Comparison of ENCODE assay signal across 8 cellular contexts in the genomic region with DNA sequence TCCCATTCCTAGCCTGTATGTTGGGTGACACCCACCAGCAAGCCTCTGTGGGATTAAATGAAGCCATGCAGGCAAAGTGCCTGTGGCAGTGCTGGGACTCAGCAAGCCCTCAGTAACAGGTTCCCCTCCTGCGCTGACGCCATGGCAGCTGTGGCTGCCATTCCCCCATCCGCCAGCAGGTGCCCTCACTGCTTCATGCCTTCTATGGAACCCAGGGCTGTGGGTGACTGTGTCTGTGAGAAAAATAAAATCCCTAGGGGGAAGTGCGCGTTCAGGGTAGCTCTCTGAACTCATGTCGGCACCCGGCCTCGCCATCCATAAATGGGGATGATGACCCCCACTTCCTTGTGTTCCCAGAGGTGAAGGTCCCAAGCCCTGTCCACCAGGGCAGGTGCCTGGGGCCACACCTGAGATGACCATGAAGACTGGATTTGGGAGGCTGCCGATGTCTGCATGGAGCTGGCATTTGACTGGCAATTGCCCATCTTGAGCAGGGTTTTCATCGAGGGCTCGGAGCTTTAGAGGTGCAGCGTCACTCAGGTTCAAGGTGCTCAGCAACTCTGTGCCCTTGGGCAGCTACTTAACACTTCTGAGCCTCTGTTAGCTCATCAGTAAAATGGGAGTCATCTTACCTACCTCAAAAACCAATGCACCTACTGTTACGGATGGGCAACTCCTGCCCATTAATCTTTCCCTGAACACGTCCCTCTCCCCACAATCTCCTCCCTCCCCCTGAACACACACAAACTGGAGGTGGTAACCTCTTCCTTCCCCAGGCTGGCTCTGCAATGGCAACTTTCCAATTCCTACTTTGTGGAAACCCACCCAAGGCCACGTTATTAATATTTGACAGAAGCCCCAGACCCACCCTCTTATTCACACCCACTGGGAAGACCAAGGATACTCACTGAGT. TPM values are rescaled to one million over a fixed set of nuclear protein-coding genes. Genes with fewer than 3 reads are reported as not detected.
DNase-seq lines count a peak whose midpoint lies in the region; ATAC-seq and TF ChIP-seq lines count a peak whose summit lies in the region.

No MANE protein-coding gene starts in this region.

- no peaks in the 10 kb centered on the region for H3K36me3 ChIP-seq in breast epithelium

- no peak overlapping the region for H3K4me3 Mint-ChIP-seq in WTC11

- intact Hi-C loops in breast epithelium (cut with DNase I; ENCODE audit: low total_unique reads) = no loop called here

- H3K9me3 Mint-ChIP-seq in WTC11 = no peaks in the 10 kb centered on the region

- TF ChIP-seq CTCF in AG09309 (IDR thresholded peaks at IDR 0.05; ENCODE audit: control insufficient read depth, insufficient read depth, low read depth, low read length, missing control alignments) (peak; percentile 95), WTC11 (IDR thresholded peaks at IDR 0.05) (peak; percentile 90), breast epithelium (IDR thresholded peaks at IDR 0.05) (peak in 2 of 3 donors; percentile 76 to 82)

- ATAC-seq in GM18858 (IDR thresholded peaks at IDR 0.05; ENCODE audit: unreplicated experiment) (peak; percentile 96), HG03045 (IDR thresholded peaks at IDR 0.05; ENCODE audit: unreplicated experiment) (peak; percentile 86), WTC11 (peak; percentile 63)

- peak overlapping the region in 1 of 2 donors; percentile 43 for H3K27ac ChIP-seq in breast epithelium

- no peak for TF ChIP-seq POLR2A in breast epithelium (IDR thresholded peaks at IDR 0.05)

- H3K27me3 ChIP-seq in breast epithelium = peaks cover 0 to 54% of the 10 kb centered on the region in 2 donors

- POLR2A ChIA-PET in WTC11 (lab: Charles Lee) = no interaction called here

- H3K27ac Mint-ChIP-seq in WTC11 = no peak overlapping the region

- no peaks in the 10 kb centered on the region for H3K36me3 Mint-ChIP-seq in WTC11

- no peak for DNase-seq in AG09309 (ENCODE audit: low read depth)
- DNase-seq in NCI-H2107 treated with DMSO at 0.1 percent for 48 hours (lab: John Stamatoyannopoulos, UW; ENCODE audit: unreplicated experiment) = peak; percentile 60
- DNase-seq in WTC11 (ENCODE audit: low spot score) = peak; percentile 87
- peak; percentile 38 to 59 for DNase-seq in breast epithelium (ENCODE audit: low spot score in 2 of 2)
- peak; percentile 49 for DNase-seq in kidney glomerular epithelial cell (lab: John Stamatoyannopoulos, UW)
- DNase-seq in stimulated activated CD4-positive, alpha-beta T cell treated with anti-CD3 and anti-CD28 coated beads, Interleukin-4, amount 100 ng/mL, for 48 hours (ENCODE audit: low read depth in 2 of 2) = peak; percentile 78 to 86

- peaks cover 56% of the 10 kb centered on the region for H3K27me3 Mint-ChIP-seq in WTC11 (ENCODE audit: low read depth)

- no peaks in the 10 kb centered on the region for H3K9me3 ChIP-seq in breast epithelium

- H3K4me1 ChIP-seq in breast epithelium = peaks cover 0 to 4% of the 10 kb centered on the region in 2 donors

- H3K4me1 Mint-ChIP-seq in WTC11 = peaks cover 41% of the 10 kb centered on the region

- H3K4me3 ChIP-seq in AG09309 (ENCODE audit: control insufficient read depth, low read depth, low read length) (no peak overlapping the region), breast epithelium (no peak overlapping the region)

- CTCF ChIA-PET in WTC11 (lab: Charles Lee) = interaction anchor here (0.7 to 6.7 kb wide), 29 partner anchors 9 to 305 kb away, joined by 3 to 156 read pairs (median 6); partner anchors contain the start of gene MRPS5

TF ChIP-seq in WTC11, 78 proteins besides CTCF, POLR2A, EP300 and RAD21:
- TF ChIP-seq PREB (CRISPR knock-in tag; IDR thresholded peaks at IDR 0.05; ENCODE audit: borderline replicate concordance) (no peak), JUN (CRISPR knock-in tag; IDR thresholded peaks at IDR 0.05) (no peak), CREM (CRISPR knock-in tag; IDR thresholded peaks at IDR 0.05) (no peak), ESRRA (CRISPR knock-in tag; IDR thresholded peaks at IDR 0.05; ENCODE audit: borderline replicate concordance) (no peak), ZNF512 (CRISPR knock-in tag; IDR thresholded peaks at IDR 0.05; ENCODE audit: borderline replicate concordance) (no peak), ZNF138 (CRISPR knock-in tag; conservative IDR thresholded peaks at IDR 0.05) (no peak), ETV6 (CRISPR knock-in tag; IDR thresholded peaks at IDR 0.05) (no peak)
- TF ChIP-seq, protein P1, sequence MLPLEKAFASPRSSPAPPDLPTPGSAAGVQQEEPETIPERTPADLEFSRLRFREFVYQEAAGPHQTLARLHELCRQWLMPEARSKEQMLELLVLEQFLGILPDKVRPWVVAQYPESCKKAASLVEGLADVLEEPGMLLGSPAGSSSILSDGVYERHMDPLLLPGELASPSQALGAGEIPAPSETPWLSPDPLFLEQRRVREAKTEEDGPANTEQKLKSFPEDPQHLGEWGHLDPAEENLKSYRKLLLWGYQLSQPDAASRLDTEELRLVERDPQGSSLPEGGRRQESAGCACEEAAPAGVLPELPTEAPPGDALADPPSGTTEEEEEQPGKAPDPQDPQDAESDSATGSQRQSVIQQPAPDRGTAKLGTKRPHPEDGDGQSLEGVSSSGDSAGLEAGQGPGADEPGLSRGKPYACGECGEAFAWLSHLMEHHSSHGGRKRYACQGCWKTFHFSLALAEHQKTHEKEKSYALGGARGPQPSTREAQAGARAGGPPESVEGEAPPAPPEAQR (CRISPR knock-in tag; IDR thresholded peaks at IDR 0.05) = no peak
- TF ChIP-seq, protein P2, sequence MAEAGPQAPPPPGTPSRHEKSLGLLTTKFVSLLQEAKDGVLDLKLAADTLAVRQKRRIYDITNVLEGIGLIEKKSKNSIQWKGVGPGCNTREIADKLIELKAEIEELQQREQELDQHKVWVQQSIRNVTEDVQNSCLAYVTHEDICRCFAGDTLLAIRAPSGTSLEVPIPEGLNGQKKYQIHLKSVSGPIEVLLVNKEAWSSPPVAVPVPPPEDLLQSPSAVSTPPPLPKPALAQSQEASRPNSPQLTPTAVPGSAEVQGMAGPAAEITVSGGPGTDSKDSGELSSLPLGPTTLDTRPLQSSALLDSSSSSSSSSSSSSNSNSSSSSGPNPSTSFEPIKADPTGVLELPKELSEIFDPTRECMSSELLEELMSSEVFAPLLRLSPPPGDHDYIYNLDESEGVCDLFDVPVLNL (CRISPR knock-in tag; IDR thresholded peaks at IDR 0.05; ENCODE audit: borderline replicate concordance, low read depth) = no peak
- TF ChIP-seq, protein P3, sequence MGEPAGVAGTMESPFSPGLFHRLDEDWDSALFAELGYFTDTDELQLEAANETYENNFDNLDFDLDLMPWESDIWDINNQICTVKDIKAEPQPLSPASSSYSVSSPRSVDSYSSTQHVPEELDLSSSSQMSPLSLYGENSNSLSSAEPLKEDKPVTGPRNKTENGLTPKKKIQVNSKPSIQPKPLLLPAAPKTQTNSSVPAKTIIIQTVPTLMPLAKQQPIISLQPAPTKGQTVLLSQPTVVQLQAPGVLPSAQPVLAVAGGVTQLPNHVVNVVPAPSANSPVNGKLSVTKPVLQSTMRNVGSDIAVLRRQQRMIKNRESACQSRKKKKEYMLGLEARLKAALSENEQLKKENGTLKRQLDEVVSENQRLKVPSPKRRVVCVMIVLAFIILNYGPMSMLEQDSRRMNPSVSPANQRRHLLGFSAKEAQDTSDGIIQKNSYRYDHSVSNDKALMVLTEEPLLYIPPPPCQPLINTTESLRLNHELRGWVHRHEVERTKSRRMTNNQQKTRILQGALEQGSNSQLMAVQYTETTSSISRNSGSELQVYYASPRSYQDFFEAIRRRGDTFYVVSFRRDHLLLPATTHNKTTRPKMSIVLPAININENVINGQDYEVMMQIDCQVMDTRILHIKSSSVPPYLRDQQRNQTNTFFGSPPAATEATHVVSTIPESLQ (CRISPR knock-in tag; IDR thresholded peaks at IDR 0.05) = no peak

RNA-seq across cellular contexts. Expression of gene MAL, which starts 2.9 kb away (rescaled TPM):
- total RNA-seq in WTC11 (2021) (0.22 to 0.39 TPM in 2 of 3 replicates, not detected in the other), breast epithelium (1 to 10 TPM in 1 of 3 donors, under 1 TPM in 1, not detected in 1; 0.32 to 2.3 TPM)
